Comparison of ENCODE assay signal across 9 cellular contexts in genomic region chr4:84582302-84582987, GRCh38. TPM values are rescaled to one million over a fixed set of nuclear protein-coding genes. Genes with fewer than 3 reads are reported as not detected.
A peak's percentile ranks its signal among the peaks of the same experiment; 100 is the strongest.
DNase-seq lines count a peak whose midpoint lies in the region; ATAC-seq, FAIRE-seq and TF ChIP-seq lines count a peak whose summit lies in the region.
"Had no signal": no experiment of that assay in that cellular context is flagged by ENCODE, and none has a peak within 500 bp of the region (broad histone marks: within the 10 kb centered on the region; RNA-seq: fewer than 3 reads in every experiment).

No MANE protein-coding gene starts in this region.

- TF ChIP-seq CTCF in DOHH2 (IDR thresholded peaks at IDR 0.05; ENCODE audit: low read depth, low read length, poor library complexity, severe bottlenecking) (no peak), HCT116 (IDR thresholded peaks at IDR 0.05 in 2 of 3, conservative IDR thresholded peaks at IDR 0.05 in 1 of 3; ENCODE audit: borderline replicate concordance in 1 of 3, insufficient read depth in 1 of 3, low read depth in 2 of 3, low read length in 2 of 3) (no peak), SU-DHL-6 (IDR thresholded peaks at IDR 0.05; ENCODE audit: insufficient read depth, low read length, poor library complexity, severe bottlenecking) (no peak), cardiac muscle cell (IDR thresholded peaks at IDR 0.05; ENCODE audit: low read depth, low read length) (no peak), pancreas (IDR thresholded peaks at IDR 0.05) (no peak), thyroid gland (IDR thresholded peaks at IDR 0.05) (peak in 3 of 6 experiments; percentile 8 to 42 (median 28))

- peaks cover 17% of the 10 kb centered on the region for H3K4me1 Mint-ChIP-seq in activated naive CD8-positive, alpha-beta T cell treated with anti-CD3 and anti-CD28 coated beads for 36 hours

- peaks cover 54% of the 10 kb centered on the region for H3K27me3 Mint-ChIP-seq in activated naive CD8-positive, alpha-beta T cell treated with anti-CD3 and anti-CD28 coated beads for 36 hours

- peaks cover 30% of the 10 kb centered on the region for H3K27me3 ChIP-seq in DOHH2 (ENCODE audit: control insufficient read depth, low read length)
- H3K27me3 ChIP-seq in HCT116 (ENCODE audit: insufficient read depth, low read length), result no peaks in the 10 kb centered on the region
- no peaks in the 10 kb centered on the region for H3K27me3 ChIP-seq in SU-DHL-6 (ENCODE audit: low read length)
- H3K27me3 ChIP-seq in cardiac muscle cell, result peaks cover 24% of the 10 kb centered on the region
- no peaks in the 10 kb centered on the region for H3K27me3 ChIP-seq in pancreas
- H3K27me3 ChIP-seq in thyroid gland, result no peaks in the 10 kb centered on the region

- peak overlapping the region; percentile 60 for H3K4me3 ChIP-seq in DOHH2 (ENCODE audit: low read length)
- peak overlapping the region; percentile 72 to 81 for H3K4me3 ChIP-seq in HCT116 (replicated peaks in 1 of 2; ENCODE audit: low read depth in 1 of 2, low read length in 2 of 2)
- H3K4me3 ChIP-seq in SU-DHL-6 (ENCODE audit: insufficient read depth, low read length, poor library complexity, severe bottlenecking), result peak overlapping the region; percentile 37
- H3K4me3 ChIP-seq in cardiac muscle cell, result peak overlapping the region; percentile 94
- H3K4me3 ChIP-seq in pancreas, result peak overlapping the region; percentile 71 to 89 (median 83)
- H3K4me3 ChIP-seq in thyroid gland (replicated peaks in 1 of 3), result peak overlapping the region; percentile 77 to 86 (median 79)

- H3K4me3 Mint-ChIP-seq in activated naive CD8-positive, alpha-beta T cell treated with anti-CD3 and anti-CD28 coated beads for 36 hours, result peak overlapping the region; percentile 70

- peaks cover 2% of the 10 kb centered on the region for H3K36me3 Mint-ChIP-seq in activated naive CD8-positive, alpha-beta T cell treated with anti-CD3 and anti-CD28 coated beads for 36 hours

- no peaks in the 10 kb centered on the region for H3K79me2 ChIP-seq in DOHH2 (ENCODE audit: control insufficient read depth, low read length)
- H3K79me2 ChIP-seq in HCT116 (ENCODE audit: insufficient read depth, low read length), result peaks cover 22% of the 10 kb centered on the region
- no peaks in the 10 kb centered on the region for H3K79me2 ChIP-seq in SU-DHL-6 (ENCODE audit: insufficient read depth, low read length)

- no peak overlapping the region for H3K27ac Mint-ChIP-seq in activated naive CD8-positive, alpha-beta T cell treated with anti-CD3 and anti-CD28 coated beads for 36 hours

- H4K20me1 ChIP-seq in DOHH2 (ENCODE audit: control insufficient read depth, insufficient read depth, low read depth, low read length), result no peaks in the 10 kb centered on the region
- no peaks in the 10 kb centered on the region for H4K20me1 ChIP-seq in HCT116 (ENCODE audit: insufficient read depth)
- no peaks in the 10 kb centered on the region for H4K20me1 ChIP-seq in SU-DHL-6 (ENCODE audit: low read depth, low read length)

- peak overlapping the region; percentile 64 for H3K4me2 ChIP-seq in DOHH2 (ENCODE audit: low read length)
- H3K4me2 ChIP-seq in HCT116 (ENCODE audit: low read length), result peak overlapping the region; percentile 87
- peak overlapping the region; percentile 49 for H3K4me2 ChIP-seq in SU-DHL-6 (ENCODE audit: low read depth, low read length, poor library complexity, severe bottlenecking)

- CTCF ChIA-PET in HCT116 (lab: Charles Lee), result interaction anchor here (0.9 kb wide), 1 partner anchor 77 kb away, joined by 3 read pairs; no protein-coding TSS in a partner anchor

- no peak overlapping the region for H3K27ac ChIP-seq in DOHH2 (ENCODE audit: low read depth, low read length)
- H3K27ac ChIP-seq in HCT116 (ENCODE audit: low read depth, low read length), result peak overlapping the region; percentile 82
- H3K27ac ChIP-seq in SU-DHL-6 (ENCODE audit: low read depth, low read length), result no peak overlapping the region
- H3K27ac ChIP-seq in cardiac muscle cell, result peak overlapping the region; percentile 82
- H3K27ac ChIP-seq in pancreas, result peak overlapping the region; percentile 87 to 90 (median 88)
- peak overlapping the region; percentile 76 to 98 (median 97) for H3K27ac ChIP-seq in thyroid gland

- H3K4me1 ChIP-seq in DOHH2 (ENCODE audit: control insufficient read depth, low read length) (no peaks in the 10 kb centered on the region), HCT116 (ENCODE audit: control insufficient read depth in 1 of 2, insufficient read depth in 2 of 2, low read length in 2 of 2) (peaks cover 16 to 34% of the 10 kb centered on the region in 2 experiments), cardiac muscle cell (ENCODE audit: low read depth) (peaks cover 7% of the 10 kb centered on the region), pancreas (peaks cover 6 to 20% (median 11%) of the 10 kb centered on the region in 3 donors), thyroid gland (peaks cover 18 to 42% of the 10 kb centered on the region in 2 donors)

- FAIRE-seq in pancreas (lab: Jason Lieb, UNC), result no peak
- FAIRE-seq: islet of Langerhans had no signal

- H3K9me3 ChIP-seq in DOHH2 (ENCODE audit: control insufficient read depth, insufficient read depth, low read length) (no peaks in the 10 kb centered on the region), HCT116 (ENCODE audit: control insufficient read depth in 1 of 2, insufficient read depth in 1 of 2, low read depth in 1 of 2, low read length in 2 of 2) (no peaks in the 10 kb centered on the region), SU-DHL-6 (ENCODE audit: insufficient read depth, low read length) (no peaks in the 10 kb centered on the region), cardiac muscle cell (ENCODE audit: low read depth) (no peaks in the 10 kb centered on the region), pancreas (no peaks in the 10 kb centered on the region), thyroid gland (no peaks in the 10 kb centered on the region)

- ATAC-seq in HCT116 (peak; percentile 81), pancreas (peak; percentile 90 to 96 (median 91))

- BruUV-seq in HCT116 (replicated peaks; lab: Mats Ljungman, UMichigan), result TSS peak; percentile 76

- no peaks in the 10 kb centered on the region for H3K9me2 ChIP-seq in DOHH2 (replicated peaks; ENCODE audit: control insufficient read depth, low read length)
- H3K9me2 ChIP-seq in HCT116 (ENCODE audit: insufficient read depth), result no peaks in the 10 kb centered on the region
- no peaks in the 10 kb centered on the region for H3K9me2 ChIP-seq in SU-DHL-6 (replicated peaks; ENCODE audit: insufficient read depth, low read length)

- peak overlapping the region; percentile 40 for H2AFZ ChIP-seq in HCT116 (ENCODE audit: low read depth, low read length, poor library complexity, severe bottlenecking)
- H2AFZ ChIP-seq in SU-DHL-6 (ENCODE audit: low read depth, low read length, severe bottlenecking), result peak overlapping the region; percentile 59

- no peak for TF ChIP-seq POLR2A in HCT116 (IDR thresholded peaks at IDR 0.05; ENCODE audit: borderline replicate concordance, extremely low read depth, insufficient read depth, insufficient read length)
- TF ChIP-seq POLR2A in thyroid gland (IDR thresholded peaks at IDR 0.05), result peak in 1 of 2 donors; percentile 95

- H3F3A ChIP-seq in DOHH2 (ENCODE audit: control insufficient read depth, insufficient read depth) (no peaks in the 10 kb centered on the region), SU-DHL-6 (ENCODE audit: insufficient read depth) (no peaks in the 10 kb centered on the region)

- TF ChIP-seq RAD21 in HCT116 (IDR thresholded peaks at IDR 0.05; ENCODE audit: low read depth), result peak; percentile 22; the same call in 1 of the 2 replicates

- intact Hi-C loops in HCT116 (cut with micrococcal nuclease), result loop anchor here (2.0 to 5.0 kb wide), 2 partner anchors 110 to 384 kb away; partner anchors contain the start of gene WDFY3
- intact Hi-C loops in pancreas (cut with DNase I), result no loop called here
- intact Hi-C loops in thyroid gland (cut with DNase I), result no loop called here

- no peaks in the 10 kb centered on the region for H3K9me3 Mint-ChIP-seq in activated naive CD8-positive, alpha-beta T cell treated with anti-CD3 and anti-CD28 coated beads for 36 hours

- 1% methylated on average over 46 to 56 of the region's 56 CpGs for WGBS in pancreas, 2 donors
- WGBS in thyroid gland, 2 donors, result 2 to 6% methylated on average over 5 to 42 of the region's 56 CpGs

- peak; percentile 81 for DNase-seq in HCT116 (ENCODE audit: low read depth, low spot score)
- DNase-seq in NAMALWA (ENCODE audit: low spot score), result peak; percentile 12
- peak; percentile 89 for DNase-seq in activated naive CD8-positive, alpha-beta T cell treated with anti-CD3 and anti-CD28 coated beads for 36 hours
- peak; percentile 68 to 98 for DNase-seq in cardiac muscle cell (ENCODE audit: low read depth in 1 of 2, low spot score in 1 of 2)
- peak; percentile 96 to 99 (median 97) for DNase-seq in pancreas
- peak; percentile 98 to 99 for DNase-seq in thyroid gland

- POLR2A ChIA-PET in HCT116 (lab: Charles Lee), result interaction anchor here (0.7 to 0.9 kb wide), 3 partner anchors 10 to 337 kb away, joined by 3 to 6 read pairs (median 3); no protein-coding TSS in a partner anchor

- peak overlapping the region; percentile 77 for H3K9ac ChIP-seq in HCT116 (ENCODE audit: low read length)
- H3K9ac ChIP-seq in SU-DHL-6 (ENCODE audit: low read length), result peak overlapping the region; percentile 32; the same call in 1 of the 2 replicates

- H3K36me3 ChIP-seq in DOHH2 (ENCODE audit: control insufficient read depth, low read length) (no peaks in the 10 kb centered on the region), HCT116 (ENCODE audit: control insufficient read depth in 1 of 2, insufficient read depth in 2 of 2, low read length in 2 of 2) (no peaks in the 10 kb centered on the region), SU-DHL-6 (ENCODE audit: low read length) (no peaks in the 10 kb centered on the region), cardiac muscle cell (no peaks in the 10 kb centered on the region), pancreas (no peaks in the 10 kb centered on the region), thyroid gland (no peaks in the 10 kb centered on the region)

- RAD21 ChIA-PET in HCT116 (lab: Charles Lee; ENCODE audit: low non-redundant PET in 1 of 2, low total read pairs in 2 of 2, uncharacterized antibody in 2 of 2, unreplicated experiment in 2 of 2), result interaction anchor here in 1 of 2 experiments (0.6 to 0.7 kb wide), 2 partner anchors 156 to 1046 kb away, joined by 3 to 4 read pairs; partner anchors contain the start of gene GPAT3

TF ChIP-seq in HCT116, 20 proteins besides CTCF, POLR2A, EP300 and RAD21 (continues in another document):
- peak; percentile 82 for TF ChIP-seq JUND (IDR thresholded peaks at IDR 0.05)
- peak; percentile 17 for TF ChIP-seq YY1 (IDR thresholded peaks at IDR 0.05; ENCODE audit: extremely low read depth, insufficient replicate concordance, low read depth, low read length)
- peak; percentile 90 for TF ChIP-seq EGR1 (IDR thresholded peaks at IDR 0.05; ENCODE audit: low read depth)
- peak; percentile 74 for TF ChIP-seq TCF7L2 (IDR thresholded peaks at IDR 0.05; ENCODE audit: borderline replicate concordance, extremely low read depth, insufficient read depth, insufficient read length)

RNA-seq across cellular contexts. Expression of gene CDS1, which starts 0.5 kb away (rescaled TPM):
- total RNA-seq in HCT116 (2021; ENCODE audit: unreplicated experiment) (14.6 TPM), cardiac muscle cell (0.74 and 2.2 TPM in 2 replicates), pancreas (1 to 10 TPM; 3.2 to 7.1 (median 4.5) TPM), thyroid gland (10 to 100 TPM; 37.9 to 55.5 (median 46.2) TPM)
- 6.5 and 7.5 TPM in 2 replicates for polyA plus RNA-seq in HCT116 (2012)
- total RNA-seq in activated naive CD8-positive, alpha-beta T cell treated with anti-CD3 and anti-CD28 coated beads for 36 hours, result under 1 TPM; 0.12 to 0.30 TPM
- polyA plus RNA-seq in cardiac muscle cell (1.9 and 2.0 TPM in 2 replicates), pancreas (1 to 10 TPM; 2.7 to 4.6 TPM)

Comparison
In these comparisons a context has a peak if more than half of its experiments do, and no peak if none do; other contexts are left out.
1. H3K27ac ChIP-seq: peak in HCT116 (single experiment), cardiac muscle cell (single experiment), pancreas (4 of 4) and thyroid gland (3 of 3); none in DOHH2 (single experiment) and SU-DHL-6 (single experiment).
2. H3K4me3 ChIP-seq: peak in every context shown above with its lines; median percentile 94 in cardiac muscle cell; 83 in pancreas; 79 in thyroid gland; 76 in HCT116; 60 in DOHH2; 37 in SU-DHL-6.
3. DNase-seq: peak in every context shown above with its lines; median percentile 98 in thyroid gland; 97 in pancreas; 89 in activated naive CD8-positive, alpha-beta T cell treated with anti-CD3 and anti-CD28 coated beads for 36 hours; 83 in cardiac muscle cell; 81 in HCT116; 12 in NAMALWA.
4. Peak in every context shown above with its lines, with median percentiles within 50 percentile points of each other: H3K4me2 ChIP-seq.